1 cellular context compared by ENCODE assay signal in the genomic region with DNA sequence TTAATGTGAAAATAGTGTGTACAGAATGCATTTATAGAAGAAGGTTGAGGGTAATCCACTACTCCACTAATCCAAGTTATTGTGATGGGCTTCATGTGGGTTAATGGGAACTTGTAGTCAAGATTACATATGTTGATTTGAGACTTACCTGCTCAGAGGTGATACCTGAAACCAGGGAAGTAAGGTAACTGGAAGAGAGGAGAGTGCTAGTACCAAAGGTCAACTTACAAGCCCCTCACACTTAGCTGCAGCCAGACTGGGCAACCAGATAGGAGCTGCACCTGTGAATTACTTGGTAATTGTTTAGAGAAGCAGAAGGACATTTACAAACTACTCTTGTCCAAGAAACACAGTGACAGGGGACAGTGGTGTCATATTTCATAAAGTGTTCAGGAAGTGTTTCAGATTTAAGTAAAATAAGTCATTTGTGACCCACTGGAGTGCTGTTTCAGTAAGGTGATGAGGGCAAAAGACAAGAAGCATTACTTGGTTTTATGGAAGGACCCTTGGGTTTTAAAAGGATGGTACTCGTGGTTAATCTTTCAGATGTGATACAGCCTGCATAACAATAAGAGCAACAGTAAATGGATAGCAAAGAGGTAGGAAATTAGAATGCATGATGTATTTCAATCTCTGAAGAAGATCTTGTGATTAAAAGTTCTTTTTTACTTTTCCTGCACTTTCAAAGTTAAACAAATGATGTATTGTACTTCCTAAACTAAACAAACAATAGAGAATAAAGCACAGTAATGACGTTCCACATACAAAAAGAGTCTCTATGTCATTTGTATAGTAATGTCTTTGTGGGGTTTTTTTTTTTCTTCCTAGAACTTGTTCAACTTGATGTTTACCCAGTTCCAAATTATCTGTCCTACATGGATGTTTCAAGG.
TF ChIP-seq lines count a peak whose summit lies in the region.

No MANE protein-coding gene starts in this region.

TF ChIP-seq in GM23338, 12 proteins besides CTCF, POLR2A, EP300 and RAD21 (continued from another document):
- TF ChIP-seq, protein P1, sequence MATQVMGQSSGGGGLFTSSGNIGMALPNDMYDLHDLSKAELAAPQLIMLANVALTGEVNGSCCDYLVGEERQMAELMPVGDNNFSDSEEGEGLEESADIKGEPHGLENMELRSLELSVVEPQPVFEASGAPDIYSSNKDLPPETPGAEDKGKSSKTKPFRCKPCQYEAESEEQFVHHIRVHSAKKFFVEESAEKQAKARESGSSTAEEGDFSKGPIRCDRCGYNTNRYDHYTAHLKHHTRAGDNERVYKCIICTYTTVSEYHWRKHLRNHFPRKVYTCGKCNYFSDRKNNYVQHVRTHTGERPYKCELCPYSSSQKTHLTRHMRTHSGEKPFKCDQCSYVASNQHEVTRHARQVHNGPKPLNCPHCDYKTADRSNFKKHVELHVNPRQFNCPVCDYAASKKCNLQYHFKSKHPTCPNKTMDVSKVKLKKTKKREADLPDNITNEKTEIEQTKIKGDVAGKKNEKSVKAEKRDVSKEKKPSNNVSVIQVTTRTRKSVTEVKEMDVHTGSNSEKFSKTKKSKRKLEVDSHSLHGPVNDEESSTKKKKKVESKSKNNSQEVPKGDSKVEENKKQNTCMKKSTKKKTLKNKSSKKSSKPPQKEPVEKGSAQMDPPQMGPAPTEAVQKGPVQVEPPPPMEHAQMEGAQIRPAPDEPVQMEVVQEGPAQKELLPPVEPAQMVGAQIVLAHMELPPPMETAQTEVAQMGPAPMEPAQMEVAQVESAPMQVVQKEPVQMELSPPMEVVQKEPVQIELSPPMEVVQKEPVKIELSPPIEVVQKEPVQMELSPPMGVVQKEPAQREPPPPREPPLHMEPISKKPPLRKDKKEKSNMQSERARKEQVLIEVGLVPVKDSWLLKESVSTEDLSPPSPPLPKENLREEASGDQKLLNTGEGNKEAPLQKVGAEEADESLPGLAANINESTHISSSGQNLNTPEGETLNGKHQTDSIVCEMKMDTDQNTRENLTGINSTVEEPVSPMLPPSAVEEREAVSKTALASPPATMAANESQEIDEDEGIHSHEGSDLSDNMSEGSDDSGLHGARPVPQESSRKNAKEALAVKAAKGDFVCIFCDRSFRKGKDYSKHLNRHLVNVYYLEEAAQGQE (IDR thresholded peaks at IDR 0.05; ENCODE audit: unreplicated experiment), result no peak
TF ChIP-seq in GM23338: peak in this region for 0.
